In genomic region chr16:1183235-1183907, GRCh38 we compare ENCODE assay signal across 9 cellular contexts. TPM values are rescaled to one million over a fixed set of nuclear protein-coding genes. Genes with fewer than 3 reads are reported as not detected.
DNase-seq lines count a peak whose midpoint lies in the region; ATAC-seq and TF ChIP-seq lines count a peak whose summit lies in the region.
"Had no signal": no experiment of that assay in that cellular context is flagged by ENCODE, and none has a peak within 500 bp of the region (broad histone marks: within the 10 kb centered on the region; RNA-seq: fewer than 3 reads in every experiment).

No MANE protein-coding gene starts in this region.

- H3K4me1 Mint-ChIP-seq in neural crest cell: peaks cover 5% of the 10 kb centered on the region
- H3K4me1 Mint-ChIP-seq in CD4-positive, alpha-beta T cell (ENCODE audit: low read depth): no peaks in the 10 kb centered on the region

- TF ChIP-seq CTCF in BE2C (IDR thresholded peaks at IDR 0.05; ENCODE audit: low read depth, low read length): no peak
- TF ChIP-seq CTCF in neural crest cell (conservative IDR thresholded peaks at IDR 0.05): no peak
- TF ChIP-seq CTCF in CD4-positive, alpha-beta T cell (IDR thresholded peaks at IDR 0.05): no peak

- H3K27ac ChIP-seq in CD4-positive, alpha-beta T cell (ENCODE audit: low read depth, low read length): no peak overlapping the region

- peak overlapping the region; percentile 46 for H3K4me3 ChIP-seq in BE2C (ENCODE audit: low read depth, low read length)

- no peaks in the 10 kb centered on the region for H3K36me3 ChIP-seq in BE2C

- H3K27me3 ChIP-seq in BE2C: no peaks in the 10 kb centered on the region
- no peaks in the 10 kb centered on the region for H3K27me3 ChIP-seq in CD4-positive, alpha-beta T cell (ENCODE audit: control insufficient read depth, insufficient read depth, low read length)

- H3K9me3 Mint-ChIP-seq in neural crest cell: no peaks in the 10 kb centered on the region
- H3K9me3 Mint-ChIP-seq in CD4-positive, alpha-beta T cell: no peaks in the 10 kb centered on the region
- H3K9me3 Mint-ChIP-seq: T-helper 1 cell treated with Interleukin-12 subunit alpha and Interleukin-12 subunit beta and Interleukin-4 antibody, amounts not matched to agents 30 μg/mL and 1 μg/mL, for 36 hours had no signal

- no peak for ATAC-seq in HG02678 (IDR thresholded peaks at IDR 0.05; ENCODE audit: unreplicated experiment)
- no peak for ATAC-seq in CD4-positive, alpha-beta T cell (ENCODE audit: poor library complexity)
- no peak for ATAC-seq in HG03342 (IDR thresholded peaks at IDR 0.05; ENCODE audit: unreplicated experiment)

- no peaks in the 10 kb centered on the region for H3K36me3 Mint-ChIP-seq in neural crest cell (ENCODE audit: low read depth)
- H3K36me3 Mint-ChIP-seq in CD4-positive, alpha-beta T cell (ENCODE audit: low read depth): no peaks in the 10 kb centered on the region

- POLR2A ChIA-PET in CD4-positive, alpha-beta T cell (lab: Charles Lee): no interaction called here

- H3K9me3 ChIP-seq in BE2C: no peaks in the 10 kb centered on the region; the same call in 1 of the 2 replicates
- no peaks in the 10 kb centered on the region for H3K9me3 ChIP-seq in CD4-positive, alpha-beta T cell (ENCODE audit: control insufficient read depth, low read length)

- intact Hi-C loops in CD4-positive, alpha-beta T cell (cut with DNase I, micrococcal nuclease): no loop called here

- peaks cover 13% of the 10 kb centered on the region for H3K4me1 ChIP-seq in BE2C

- no peak overlapping the region for H3K27ac Mint-ChIP-seq in neural crest cell (ENCODE audit: unreplicated experiment)
- H3K27ac Mint-ChIP-seq in CD4-positive, alpha-beta T cell: no peak overlapping the region
- H3K27ac Mint-ChIP-seq: T-helper 1 cell treated with Interleukin-12 subunit alpha and Interleukin-12 subunit beta and Interleukin-4 antibody, amounts not matched to agents 30 μg/mL and 1 μg/mL, for 36 hours had no signal

- peak; percentile 77 for DNase-seq in BE2C
- DNase-seq in NCI-H2196 treated with DMSO at 0.1 percent for 48 hours (lab: John Stamatoyannopoulos, UW; ENCODE audit: unreplicated experiment): peak; percentile 24
- peak; percentile 65 for DNase-seq in ecto neural progenitor cell (ENCODE audit: low spot score)
- peak; percentile 43 for DNase-seq in neural crest cell (ENCODE audit: low read depth, low spot score)
- no peak for DNase-seq in HUDEP-2 (lab: John Stamatoyannopoulos, UW; ENCODE audit: unreplicated experiment in 76 of 76)
- DNase-seq in CD4-positive, alpha-beta T cell: no peak

- H3K4me3 Mint-ChIP-seq in neural crest cell: no peak overlapping the region
- no peak overlapping the region for H3K4me3 Mint-ChIP-seq in CD4-positive, alpha-beta T cell
- H3K4me3 Mint-ChIP-seq: T-helper 1 cell treated with Interleukin-12 subunit alpha and Interleukin-12 subunit beta and Interleukin-4 antibody, amounts not matched to agents 30 μg/mL and 1 μg/mL, for 36 hours had no signal

- CTCF ChIA-PET in CD4-positive, alpha-beta T cell (lab: Charles Lee): no interaction called here

- H3K27me3 Mint-ChIP-seq in neural crest cell (ENCODE audit: low read depth): peaks cover 3% of the 10 kb centered on the region
- H3K27me3 Mint-ChIP-seq in CD4-positive, alpha-beta T cell: no peaks in the 10 kb centered on the region

RNA-seq across cellular contexts. Expression of gene CACNA1H, which starts 30.5 kb away (rescaled TPM):
- 3.6 TPM for polyA plus RNA-seq in BE2C (2012; ENCODE audit: insufficient read depth, insufficient read length, low read depth)
- 10.7 and 13.2 TPM in 2 replicates for total RNA-seq in neural crest cell
- 1 to 10 TPM; 5.7 to 6.3 TPM for total RNA-seq in CD4-positive, alpha-beta T cell

RNA-seq across cellular contexts. Expression of gene TPSG1, which starts 41.7 kb away (rescaled TPM):
- polyA plus RNA-seq in BE2C (2012; ENCODE audit: insufficient read depth, insufficient read length, low read depth): not detected
- total RNA-seq in neural crest cell: not detected in 2 replicates
- not detected for total RNA-seq in CD4-positive, alpha-beta T cell

RNA-seq across cellular contexts. Expression of gene TPSB2, which starts 46.6 kb away (rescaled TPM):
- not detected for polyA plus RNA-seq in BE2C (2012; ENCODE audit: insufficient read depth, insufficient read length, low read depth)
- total RNA-seq in neural crest cell: not detected in 2 replicates
- total RNA-seq in CD4-positive, alpha-beta T cell: not detected

RNA-seq across cellular contexts. Expression of gene TPSAB1, which starts 57.1 kb away (rescaled TPM):
- polyA plus RNA-seq in BE2C (2012; ENCODE audit: insufficient read depth, insufficient read length, low read depth): not detected
- total RNA-seq in neural crest cell: not detected in 2 replicates
- total RNA-seq in CD4-positive, alpha-beta T cell: under 1 TPM in 1 of 2 experiments, not detected in 1; 0.22 TPM

Comparison
In these comparisons a context has a peak if more than half of its experiments do, and no peak if none do; other contexts are left out.
1. DNase-seq: peak in BE2C (single experiment), NCI-H2196 treated with DMSO at 0.1 percent for 48 hours (single experiment), ecto neural progenitor cell (single experiment) and neural crest cell (single experiment); none in HUDEP-2 (0 of 76) and CD4-positive, alpha-beta T cell (0 of 10).